In the genomic region with DNA sequence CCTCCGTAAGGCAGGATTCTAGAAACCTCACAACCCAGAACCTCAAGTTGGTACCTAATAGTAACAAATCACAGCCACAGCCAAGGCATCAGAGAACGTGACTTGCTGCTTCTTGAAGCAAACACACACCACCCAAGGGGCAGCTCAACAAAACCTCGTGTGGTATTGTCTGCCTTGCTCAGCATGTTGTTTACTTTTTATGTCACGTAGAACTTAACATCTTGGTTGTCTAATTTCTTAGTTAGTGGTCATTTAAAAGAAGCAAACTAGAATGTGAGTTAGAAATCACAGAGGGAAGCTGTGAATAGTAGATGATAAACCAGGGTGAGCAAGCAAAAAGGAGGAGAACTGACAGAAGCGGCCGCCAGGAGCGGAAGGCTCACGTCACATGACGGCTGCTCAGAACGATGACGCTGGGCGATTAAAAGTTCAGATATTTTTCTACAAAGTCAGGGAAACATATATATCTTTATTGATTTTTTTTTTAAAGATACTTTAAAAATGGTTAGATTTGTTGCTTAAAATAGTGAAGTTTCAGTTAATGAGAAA, we compare ENCODE assay signal across 26 cellular contexts. TPM values are rescaled to one million over a fixed set of nuclear protein-coding genes. Genes with fewer than 3 reads are reported as not detected.
DNase-seq lines count a peak whose midpoint lies in the region; FAIRE-seq and TF ChIP-seq lines count a peak whose summit lies in the region.
"Had no signal": no experiment of that assay in that cellular context is flagged by ENCODE, and none has a peak within 500 bp of the region (broad histone marks: within the 10 kb centered on the region; RNA-seq: fewer than 3 reads in every experiment).

No MANE protein-coding gene starts in this region.

- peak; percentile 5 for DNase-seq in CMK (ENCODE audit: low read depth)
- DNase-seq in RCC 7860 (ENCODE audit: low spot score) = peak; percentile 42
- peak; percentile 62 for DNase-seq in esophagus muscularis mucosa (ENCODE audit: extremely low spot score)
- no peak for DNase-seq in effector memory CD4-positive, alpha-beta T cell
- DNase-seq in ovary = no peak
- DNase-seq in suprapubic skin (ENCODE audit: low spot score in 2 of 2) = no peak
- DNase-seq in dermis blood vessel endothelial cell = no peak
- DNase-seq: BE2C, COR-L47, DMS 273 treated with DMSO at 0.1 percent for 48 hours, DND-41, H7, NCI-H1105, NCI-H1694, NCI-H2081 treated with DMSO at 0.1 percent for 48 hours, NCI-H2171 treated with DMSO at 0.1 percent for 48 hours, NCI-H524 treated with DMSO at 0.1 percent for 48 hours, NCI-H82, Peyer's patch had no signal

- TF ChIP-seq EP300 in esophagus muscularis mucosa (IDR thresholded peaks at IDR 0.05) (no peak), ovary (IDR thresholded peaks at IDR 0.05) (no peak), suprapubic skin (IDR thresholded peaks at IDR 0.05) (no peak)

- peaks cover 31 to 82% (median 67%) of the 10 kb centered on the region in 4 donors for H3K36me3 ChIP-seq in esophagus muscularis mucosa
- peaks cover 80% of the 10 kb centered on the region for H3K36me3 ChIP-seq in mesodermal cell (ENCODE audit: control insufficient read depth, insufficient read depth, low read length)
- H3K36me3 ChIP-seq in effector memory CD4-positive, alpha-beta T cell (ENCODE audit: control insufficient read depth, insufficient read depth, low read length) = peaks cover 8% of the 10 kb centered on the region
- no peaks in the 10 kb centered on the region for H3K36me3 ChIP-seq in ovary
- H3K36me3 ChIP-seq in suprapubic skin = peaks cover 73% of the 10 kb centered on the region

- no peaks in the 10 kb centered on the region for H3K4me1 ChIP-seq in esophagus muscularis mucosa
- peaks cover 14% of the 10 kb centered on the region for H3K4me1 ChIP-seq in mesodermal cell (ENCODE audit: control insufficient read depth, insufficient read depth, low read length, poor library complexity, severe bottlenecking)
- H3K4me1 ChIP-seq in effector memory CD4-positive, alpha-beta T cell (ENCODE audit: control insufficient read depth, insufficient read depth, low read length, poor library complexity, severe bottlenecking) = no peaks in the 10 kb centered on the region
- H3K4me1 ChIP-seq in ovary (ENCODE audit: insufficient read depth) = no peaks in the 10 kb centered on the region
- no peaks in the 10 kb centered on the region for H3K4me1 ChIP-seq in suprapubic skin
- H3K4me1 ChIP-seq: BE2C, Peyer's patch, SJSA1 had no signal

- TF ChIP-seq CTCF in esophagus muscularis mucosa (IDR thresholded peaks at IDR 0.05) (no peak), ovary (IDR thresholded peaks at IDR 0.05) (no peak), suprapubic skin (IDR thresholded peaks at IDR 0.05) (no peak)

- peak; percentile 51 for FAIRE-seq in RCC 7860 (lab: Jason Lieb, UNC)
- FAIRE-seq: A204.1, GM12891 had no signal

- no peak for TF ChIP-seq POLR2A in esophagus muscularis mucosa (IDR thresholded peaks at IDR 0.05; ENCODE audit: low read depth)
- TF ChIP-seq POLR2A in ovary (IDR thresholded peaks at IDR 0.05) = no peak
- TF ChIP-seq POLR2A in suprapubic skin (IDR thresholded peaks at IDR 0.05) = no peak

- H3K4me3 ChIP-seq in esophagus muscularis mucosa (no peak overlapping the region), mesodermal cell (ENCODE audit: extremely low read depth, insufficient read depth, low read length, poor library complexity, severe bottlenecking) (no peak overlapping the region), ovary (no peak overlapping the region), suprapubic skin (no peak overlapping the region)
- H3K4me3 ChIP-seq in effector memory CD4-positive, alpha-beta T cell (ENCODE audit: insufficient read depth, low read depth, low read length, poor library complexity, severe bottlenecking) = no peak overlapping the region
- H3K4me3 ChIP-seq: Peyer's patch, SJSA1 had no signal

- H3K9me3 ChIP-seq in esophagus muscularis mucosa (no peaks in the 10 kb centered on the region), mesodermal cell (ENCODE audit: control insufficient read depth, low read length) (no peaks in the 10 kb centered on the region), ovary (no peaks in the 10 kb centered on the region), suprapubic skin (no peaks in the 10 kb centered on the region)
- no peaks in the 10 kb centered on the region for H3K9me3 ChIP-seq in effector memory CD4-positive, alpha-beta T cell (ENCODE audit: control insufficient read depth, low read length)
- H3K9me3 ChIP-seq: BE2C, Peyer's patch, SJSA1 had no signal

- H3K27ac ChIP-seq in esophagus muscularis mucosa (replicated peaks in 1 of 4) (no peak overlapping the region), mesodermal cell (ENCODE audit: low read depth, low read length, severe bottlenecking) (peak overlapping the region; percentile 29), ovary (no peak overlapping the region), suprapubic skin (no peak overlapping the region)
- no peak overlapping the region for H3K27ac ChIP-seq in effector memory CD4-positive, alpha-beta T cell (ENCODE audit: insufficient read depth, low read length, poor library complexity, severe bottlenecking)
- H3K27ac ChIP-seq: KMS-11, Peyer's patch, SJSA1 had no signal

- intact Hi-C loops in esophagus muscularis mucosa (cut with DNase I) (no loop called here), ovary (cut with DNase I) (no loop called here)

- WGBS in esophagus muscularis mucosa = 83% methylated on average over 12 of the region's 12 CpGs
- 96 to 97% methylated on average over 5 to 7 of the region's 12 CpGs for WGBS in mesodermal cell (ENCODE audit: insufficient coverage in 2 of 2), 2 experiments
- 88 to 95% (median 91%) methylated on average over 12 of the region's 12 CpGs for WGBS in ovary, 3 donors
- 85% methylated on average over 12 of the region's 12 CpGs for WGBS in suprapubic skin

- H3K27me3 ChIP-seq in esophagus muscularis mucosa = no peaks in the 10 kb centered on the region
- H3K27me3 ChIP-seq in effector memory CD4-positive, alpha-beta T cell (replicated peaks; ENCODE audit: control insufficient read depth, insufficient read depth, low read length, poor library complexity, severe bottlenecking) = no peaks in the 10 kb centered on the region
- H3K27me3 ChIP-seq in ovary = no peaks in the 10 kb centered on the region
- no peaks in the 10 kb centered on the region for H3K27me3 ChIP-seq in suprapubic skin
- H3K27me3 ChIP-seq: BE2C, Peyer's patch, SJSA1 had no signal

RNA-seq across cellular contexts. Expression of a gene that starts 51.5 kb away (rescaled TPM):
- total RNA-seq in esophagus muscularis mucosa = under 1 TPM in 1 of 4 donors, not detected in 3; 0.17 TPM
- 0.55 TPM for polyA plus RNA-seq in mesodermal cell (2013, experiment 1 of 2)
- 0.40 TPM for polyA plus RNA-seq in mesodermal cell (2013, experiment 2 of 2)
- 1 to 10 TPM in 1 of 7 donors, under 1 TPM in 3, not detected in 3; 0.32 to 1.2 (median 0.55) TPM for total RNA-seq in ovary
- under 1 TPM in 1 of 2 donors, not detected in 1; 0.96 TPM for polyA plus RNA-seq in ovary
- under 1 TPM in 1 of 4 donors, not detected in 3; 0.76 TPM for total RNA-seq in suprapubic skin
- total RNA-seq in dermis blood vessel endothelial cell = not detected in 2 replicates
- total RNA-seq: OCI-LY7, Peyer's patch, Right ventricle myocardium inferior, SJSA1 had no signal

Comparison
In these comparisons a context has a peak if more than half of its experiments do, and no peak if none do; other contexts are left out.
1. DNase-seq: peak in CMK (single experiment), RCC 7860 (single experiment) and esophagus muscularis mucosa (single experiment); none in effector memory CD4-positive, alpha-beta T cell (0 of 3), ovary (0 of 5), suprapubic skin (0 of 2) and dermis blood vessel endothelial cell (single experiment).